ENCODE assay signal across 8 cellular contexts in the genomic region with DNA sequence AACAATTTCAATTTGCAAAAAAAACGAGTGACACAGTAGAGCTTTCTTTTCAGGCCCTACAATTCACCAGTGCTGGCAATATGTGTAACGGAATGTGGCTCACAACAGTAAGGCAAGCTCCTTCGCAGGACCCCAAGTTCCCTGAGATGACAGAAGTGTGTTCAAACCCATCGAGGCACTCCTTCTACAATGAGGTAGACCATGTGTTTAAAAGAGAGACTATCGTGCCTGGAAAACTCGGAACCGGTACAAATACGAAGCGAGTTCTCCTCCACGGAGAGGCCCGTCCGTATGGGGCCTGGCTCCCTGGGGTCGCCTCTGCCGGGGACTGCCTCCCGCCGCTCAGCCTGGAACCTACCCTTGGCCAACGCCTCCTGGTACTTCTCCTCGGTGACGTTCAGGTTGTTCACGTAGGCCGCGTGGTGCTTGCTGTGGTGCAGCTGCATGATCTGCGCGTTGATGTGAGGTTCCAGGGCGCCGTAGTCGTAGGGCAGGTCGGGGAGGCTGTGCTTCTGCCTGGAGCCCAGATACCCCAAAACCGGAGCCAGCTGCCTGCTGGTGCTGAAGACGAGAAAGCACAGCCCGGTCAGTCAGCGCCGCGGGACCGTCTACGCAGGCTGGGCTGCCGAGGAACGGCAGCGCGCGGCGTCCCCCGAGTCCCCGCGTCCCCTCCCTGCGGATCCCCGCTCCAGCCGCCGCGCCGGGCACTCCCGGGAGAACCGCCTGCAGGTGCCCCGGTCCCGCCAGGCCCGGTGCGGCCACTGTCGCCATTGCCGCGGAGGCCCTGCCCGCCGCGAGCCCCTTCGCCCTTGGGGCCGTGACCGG. TPM values are rescaled to one million over a fixed set of nuclear protein-coding genes. Genes with fewer than 3 reads are reported as not detected.
DNase-seq lines count a peak whose midpoint lies in the region; ATAC-seq and TF ChIP-seq lines count a peak whose summit lies in the region.

No MANE protein-coding gene starts in this region.

- H3K27me3 Mint-ChIP-seq in activated T-cell treated with anti-CD3 and anti-CD28 coated beads, Interleukin-2, amount 50 U/mL, for 72 hours (ENCODE audit: low read depth) = no peaks in the 10 kb centered on the region
- H3K27me3 Mint-ChIP-seq in natural killer cell treated with Interleukin-12 subunit alpha and Interleukin-12 subunit beta and Interleukin-15 and Interleukin-18, amount 100 ng/mL, for 72 hours = no peaks in the 10 kb centered on the region
- H3K27me3 Mint-ChIP-seq in stimulated activated naive CD8-positive, alpha-beta T cell treated with anti-CD3 and anti-CD28 coated beads, Interleukin-15, amount 100 ng/mL, for 72 hours = no peaks in the 10 kb centered on the region

- peak overlapping the region; percentile 83 for H3K4me3 ChIP-seq in AG10803 (ENCODE audit: low read length)
- H3K4me3 ChIP-seq in NT2/D1 (ENCODE audit: insufficient read length, low read depth) = peak overlapping the region; percentile 87
- peak overlapping the region; percentile 82 for H3K4me3 ChIP-seq in fibroblast of mammary gland (ENCODE audit: control insufficient read depth, low read depth, low read length)

- H3K27me3 ChIP-seq in NT2/D1 (ENCODE audit: insufficient read depth, insufficient read length) = no peaks in the 10 kb centered on the region

- peak; percentile 33 for ATAC-seq in GM19043 (IDR thresholded peaks at IDR 0.05; ENCODE audit: low read depth, unreplicated experiment)
- peak; percentile 39 for ATAC-seq in HG03280 (IDR thresholded peaks at IDR 0.05; ENCODE audit: unreplicated experiment)
- peak; percentile 48 to 50 for ATAC-seq in activated T-cell treated with anti-CD3 and anti-CD28 coated beads, Interleukin-2, amount 50 U/mL, for 72 hours (replicated peaks in 1 of 2)
- ATAC-seq in natural killer cell treated with Interleukin-12 subunit alpha and Interleukin-12 subunit beta and Interleukin-15 and Interleukin-18, amount 100 ng/mL, for 72 hours = peak in 1 of 2 donors; percentile 45
- ATAC-seq in stimulated activated naive CD8-positive, alpha-beta T cell treated with anti-CD3 and anti-CD28 coated beads, Interleukin-15, amount 100 ng/mL, for 72 hours = peak; percentile 66

- peak overlapping the region; percentile 96 for H3K9ac ChIP-seq in NT2/D1 (ENCODE audit: insufficient read length, low read depth)

- peaks cover 50% of the 10 kb centered on the region for H3K4me1 Mint-ChIP-seq in activated T-cell treated with anti-CD3 and anti-CD28 coated beads, Interleukin-2, amount 50 U/mL, for 72 hours (ENCODE audit: low read depth)
- H3K4me1 Mint-ChIP-seq in natural killer cell treated with Interleukin-12 subunit alpha and Interleukin-12 subunit beta and Interleukin-15 and Interleukin-18, amount 100 ng/mL, for 72 hours (ENCODE audit: low read depth in 2 of 2) = peaks cover 35 to 42% of the 10 kb centered on the region in 2 donors
- peaks cover 59% of the 10 kb centered on the region for H3K4me1 Mint-ChIP-seq in stimulated activated naive CD8-positive, alpha-beta T cell treated with anti-CD3 and anti-CD28 coated beads, Interleukin-15, amount 100 ng/mL, for 72 hours

- H3K36me3 ChIP-seq in NT2/D1 (ENCODE audit: insufficient read depth, insufficient read length, low read length) = peaks cover 14% of the 10 kb centered on the region

- no peaks in the 10 kb centered on the region for H3K9me3 ChIP-seq in NT2/D1 (ENCODE audit: insufficient read depth, low read length)

- H3K4me1 ChIP-seq in NT2/D1 (ENCODE audit: insufficient read depth, insufficient read length) = peaks cover 7% of the 10 kb centered on the region

- DNase-seq in AG10803 (ENCODE audit: low read depth) = no peak
- DNase-seq in NT2/D1 (ENCODE audit: low read depth, low spot score) = no peak
- peak; percentile 70 to 71 for DNase-seq in activated T-cell treated with anti-CD3 and anti-CD28 coated beads, Interleukin-2, amount 50 U/mL, for 72 hours
- no peak for DNase-seq in fibroblast of mammary gland (ENCODE audit: low read depth)
- peak; percentile 77 for DNase-seq in natural killer cell treated with Interleukin-12 subunit alpha and Interleukin-12 subunit beta and Interleukin-15 and Interleukin-18, amount 100 ng/mL, for 72 hours (ENCODE audit: low spot score)
- DNase-seq in stimulated activated naive CD8-positive, alpha-beta T cell treated with anti-CD3 and anti-CD28 coated beads, Interleukin-15, amount 100 ng/mL, for 72 hours = peak; percentile 72 to 75

- peaks cover 5 to 14% of the 10 kb centered on the region in 2 donors for H3K36me3 Mint-ChIP-seq in activated T-cell treated with anti-CD3 and anti-CD28 coated beads, Interleukin-2, amount 50 U/mL, for 72 hours (ENCODE audit: insufficient read depth in 2 of 2)
- H3K36me3 Mint-ChIP-seq in natural killer cell treated with Interleukin-12 subunit alpha and Interleukin-12 subunit beta and Interleukin-15 and Interleukin-18, amount 100 ng/mL, for 72 hours = peaks cover 28% of the 10 kb centered on the region

- H3K4me3 Mint-ChIP-seq in activated T-cell treated with anti-CD3 and anti-CD28 coated beads, Interleukin-2, amount 50 U/mL, for 72 hours = peak overlapping the region; percentile 75 to 96
- H3K4me3 Mint-ChIP-seq in natural killer cell treated with Interleukin-12 subunit alpha and Interleukin-12 subunit beta and Interleukin-15 and Interleukin-18, amount 100 ng/mL, for 72 hours = peak overlapping the region; percentile 92
- peak overlapping the region; percentile 85 to 94 for H3K4me3 Mint-ChIP-seq in stimulated activated naive CD8-positive, alpha-beta T cell treated with anti-CD3 and anti-CD28 coated beads, Interleukin-15, amount 100 ng/mL, for 72 hours

- TF ChIP-seq CTCF in AG10803 (conservative IDR thresholded peaks at IDR 0.05; ENCODE audit: low read length) (no peak), fibroblast of mammary gland (conservative IDR thresholded peaks at IDR 0.05; ENCODE audit: control insufficient read depth, insufficient read depth, low read depth, low read length) (no peak)

- H3K9me3 Mint-ChIP-seq in activated T-cell treated with anti-CD3 and anti-CD28 coated beads, Interleukin-2, amount 50 U/mL, for 72 hours = no peaks in the 10 kb centered on the region
- H3K9me3 Mint-ChIP-seq in natural killer cell treated with Interleukin-12 subunit alpha and Interleukin-12 subunit beta and Interleukin-15 and Interleukin-18, amount 100 ng/mL, for 72 hours = no peaks in the 10 kb centered on the region
- no peaks in the 10 kb centered on the region for H3K9me3 Mint-ChIP-seq in stimulated activated naive CD8-positive, alpha-beta T cell treated with anti-CD3 and anti-CD28 coated beads, Interleukin-15, amount 100 ng/mL, for 72 hours

- H3K27ac Mint-ChIP-seq in activated T-cell treated with anti-CD3 and anti-CD28 coated beads, Interleukin-2, amount 50 U/mL, for 72 hours = peak overlapping the region; percentile 86
- H3K27ac Mint-ChIP-seq in natural killer cell treated with Interleukin-12 subunit alpha and Interleukin-12 subunit beta and Interleukin-15 and Interleukin-18, amount 100 ng/mL, for 72 hours = peak overlapping the region; percentile 80 to 84
- H3K27ac Mint-ChIP-seq in stimulated activated naive CD8-positive, alpha-beta T cell treated with anti-CD3 and anti-CD28 coated beads, Interleukin-15, amount 100 ng/mL, for 72 hours = peak overlapping the region; percentile 81 to 86

RNA-seq across cellular contexts. Expression of gene SOD2, which starts 0.5 kb away (rescaled TPM):
- total RNA-seq in activated T-cell treated with anti-CD3 and anti-CD28 coated beads, Interleukin-2, amount 50 U/mL, for 72 hours = 10 to 100 TPM; 66.8 to 75.9 TPM
- 100 to 1,000 TPM; 232 to 842 TPM for total RNA-seq in natural killer cell treated with Interleukin-12 subunit alpha and Interleukin-12 subunit beta and Interleukin-15 and Interleukin-18, amount 100 ng/mL, for 72 hours

RNA-seq across cellular contexts. Expression of gene WTAP, which starts 34.8 kb away (rescaled TPM):
- total RNA-seq in activated T-cell treated with anti-CD3 and anti-CD28 coated beads, Interleukin-2, amount 50 U/mL, for 72 hours = 100 to 1,000 TPM; 108 to 109 TPM
- total RNA-seq in natural killer cell treated with Interleukin-12 subunit alpha and Interleukin-12 subunit beta and Interleukin-15 and Interleukin-18, amount 100 ng/mL, for 72 hours = 100 to 1,000 TPM in 1 of 2 donors, 10 to 100 TPM in 1; 98.4 to 106 TPM

Comparison
In these comparisons a context has a peak if more than half of its experiments do, and no peak if none do; other contexts are left out.
1. DNase-seq: peak in activated T-cell treated with anti-CD3 and anti-CD28 coated beads, Interleukin-2, amount 50 U/mL, for 72 hours (2 of 2), natural killer cell treated with Interleukin-12 subunit alpha and Interleukin-12 subunit beta and Interleukin-15 and Interleukin-18, amount 100 ng/mL, for 72 hours (single experiment) and stimulated activated naive CD8-positive, alpha-beta T cell treated with anti-CD3 and anti-CD28 coated beads, Interleukin-15, amount 100 ng/mL, for 72 hours (2 of 2); none in AG10803 (single experiment), NT2/D1 (single experiment) and fibroblast of mammary gland (single experiment).
2. Peak in every context shown above with its lines, with median percentiles within 50 percentile points of each other: H3K4me3 ChIP-seq, H3K27ac Mint-ChIP-seq and H3K4me3 Mint-ChIP-seq.